In the genomic region with DNA sequence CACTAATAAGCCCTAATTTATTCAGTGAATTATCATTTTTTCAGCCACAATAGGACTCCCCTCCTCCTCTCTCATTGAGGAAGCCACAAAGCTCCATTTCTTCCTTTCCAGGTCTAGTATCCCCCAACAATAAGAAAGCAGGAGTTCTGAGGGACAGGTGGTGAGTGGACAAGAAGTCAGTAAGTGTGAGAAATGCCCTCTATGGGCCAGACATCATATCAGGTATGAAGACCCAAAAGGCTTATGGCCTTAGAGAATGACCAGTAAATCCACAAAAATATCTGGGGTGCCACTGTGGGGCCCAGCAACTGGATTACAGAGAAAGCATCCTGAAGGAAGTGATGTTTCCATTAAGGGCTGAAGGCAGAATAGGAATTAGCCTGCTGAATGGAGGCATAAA, we compare ENCODE assay signal across 18 cellular contexts.
"Had no signal": no experiment of that assay in that cellular context is flagged by ENCODE, and none has a peak within 500 bp of the region (broad histone marks: within the 10 kb centered on the region; RNA-seq: fewer than 3 reads in every experiment).

No MANE protein-coding gene starts in this region.

- H3K4me3 ChIP-seq: colonic mucosa, hepatocyte, left ventricle myocardium inferior, mucosa of descending colon, tibial nerve, uterus had no signal

- H3K4me1 ChIP-seq: colonic mucosa, left ventricle myocardium inferior, tibial nerve, uterus had no signal

- H3K36me3 ChIP-seq: colonic mucosa, left ventricle myocardium inferior, tibial nerve, uterus had no signal

- DNase-seq: activated CD4-positive, alpha-beta T cell treated with anti-CD3 and anti-CD28 coated beads, Interleukin-2, amount 50 U/mL, for 4 hours; activated CD8-positive, alpha-beta memory T cell treated with anti-CD3 and anti-CD28 coated beads, Interleukin-2, amount 50 U/mL, for 48 hours; activated naive CD4-positive, alpha-beta T cell treated with Interleukin-2 at 50 U/mL for 16 hours; colonic mucosa; kidney; left ventricle myocardium inferior; mucosa of descending colon; naive thymus-derived CD8-positive, alpha-beta T cell; stimulated activated CD4-positive, alpha-beta T cell treated with anti-CD3 and anti-CD28 coated beads, Interleukin-15, amount 100 ng/mL, for 24 hours; stimulated activated CD4-positive, alpha-beta T cell treated with anti-CD3 and anti-CD28 coated beads, Interleukin-4, amount 100 ng/mL, for 1 hour; stimulated activated naive CD4-positive, alpha-beta T cell; substantia nigra; uterus had no signal

- H3K27me3 Mint-ChIP-seq: naive thymus-derived CD8-positive, alpha-beta T cell had no signal

- H3K9me3 ChIP-seq: colonic mucosa, left ventricle myocardium inferior, mucosa of descending colon, tibial nerve, uterus had no signal

- H3K27me3 ChIP-seq: colonic mucosa, tibial nerve, uterus had no signal

- H3K27ac ChIP-seq: colonic mucosa, hepatocyte, left ventricle myocardium inferior, tibial nerve, uterus had no signal

- H3K36me3 Mint-ChIP-seq: naive thymus-derived CD8-positive, alpha-beta T cell had no signal

- ATAC-seq: activated CD4-positive, CD25-positive, alpha-beta regulatory T cell treated with anti-CD3 and anti-CD28 coated beads, Interleukin-2, amount 50 U/mL, for 24 hours; esophagus mucosa; mucosa of descending colon; naive thymus-derived CD8-positive, alpha-beta T cell; SK-N-SH treated with all-trans-retinoic acid at 6 μM for 48 hours had no signal
